10 cellular contexts compared by ENCODE assay signal in genomic region chr1:117653732-117654484, GRCh38. TPM values are rescaled to one million over a fixed set of nuclear protein-coding genes. Genes with fewer than 3 reads are reported as not detected.
DNase-seq lines count a peak whose midpoint lies in the region; ATAC-seq and TF ChIP-seq lines count a peak whose summit lies in the region.
"Had no signal": no experiment of that assay in that cellular context is flagged by ENCODE, and none has a peak within 500 bp of the region (broad histone marks: within the 10 kb centered on the region; RNA-seq: fewer than 3 reads in every experiment).

No MANE protein-coding gene starts in this region.

- H3K9me3 Mint-ChIP-seq in IgD-negative memory B cell, result no peaks in the 10 kb centered on the region
- H3K9me3 Mint-ChIP-seq in activated naive CD8-positive, alpha-beta T cell treated with anti-CD3 and anti-CD28 coated beads, Interleukin-2, amount 10 ng/mL, durations not matched to agents 7 days and 5 days, result no peaks in the 10 kb centered on the region
- H3K9me3 Mint-ChIP-seq in CD14-positive monocyte, result peaks cover 0 to 1% (median 0%) of the 10 kb centered on the region in 7 donors
- H3K9me3 Mint-ChIP-seq: dendritic cell treated with granulocyte-macrophage colony-stimulating factor and Interleukin-4, amounts not matched to agents 40 ng/mL and 50 ng/mL, for 4 days had no signal

- H3K4me3 Mint-ChIP-seq in IgD-negative memory B cell (peak overlapping the region; percentile 67 to 77 (median 72)), CD14-positive monocyte (no peak overlapping the region)
- peak overlapping the region; percentile 83 for H3K4me3 Mint-ChIP-seq in activated naive CD8-positive, alpha-beta T cell treated with anti-CD3 and anti-CD28 coated beads, Interleukin-2, amount 10 ng/mL, durations not matched to agents 7 days and 5 days
- H3K4me3 Mint-ChIP-seq: dendritic cell treated with granulocyte-macrophage colony-stimulating factor and Interleukin-4, amounts not matched to agents 40 ng/mL and 50 ng/mL, for 4 days had no signal

- ATAC-seq in GM19438 (IDR thresholded peaks at IDR 0.05; ENCODE audit: low read depth, unreplicated experiment), result peak; percentile 18
- ATAC-seq in activated naive CD8-positive, alpha-beta T cell treated with anti-CD3 and anti-CD28 coated beads, Interleukin-2, amount 10 ng/mL, durations not matched to agents 7 days and 5 days (ENCODE audit: low read depth), result no peak

- H3K36me3 Mint-ChIP-seq in IgD-negative memory B cell (peaks cover 3% of the 10 kb centered on the region), CD14-positive monocyte (no peaks in the 10 kb centered on the region)
- H3K36me3 Mint-ChIP-seq in activated naive CD8-positive, alpha-beta T cell treated with anti-CD3 and anti-CD28 coated beads, Interleukin-2, amount 10 ng/mL, durations not matched to agents 7 days and 5 days, result no peaks in the 10 kb centered on the region

- no peaks in the 10 kb centered on the region for H3K9me3 ChIP-seq in BLaER1

- H3K36me3 ChIP-seq in BLaER1, result no peaks in the 10 kb centered on the region

- H3K9ac ChIP-seq in BLaER1, result no peak overlapping the region

- H3K27me3 ChIP-seq in BLaER1, result no peaks in the 10 kb centered on the region

- no peak overlapping the region for H3K4me3 ChIP-seq in BLaER1
- no peak overlapping the region for H3K4me3 ChIP-seq in foreskin fibroblast (ENCODE audit: low read depth in 1 of 2, low read length in 2 of 2)

- no peak for TF ChIP-seq CTCF in CD14-positive monocyte (IDR thresholded peaks at IDR 0.05)
- no peak for TF ChIP-seq CTCF in foreskin fibroblast (IDR thresholded peaks at IDR 0.05; ENCODE audit: low read depth, low read length)

- H4K20me1 ChIP-seq in BLaER1, result no peaks in the 10 kb centered on the region

- peaks cover 35% of the 10 kb centered on the region for H3K4me1 ChIP-seq in BLaER1

- no peak for DNase-seq in activated naive CD8-positive, alpha-beta T cell treated with anti-CD3 and anti-CD28 coated beads, Interleukin-2, amount 10 ng/mL, durations not matched to agents 7 days and 5 days
- DNase-seq in CD14-positive monocyte (ENCODE audit: low spot score) (no peak), AG08396 (ENCODE audit: low spot score) (no peak), SIG-M5 treated with dmso at 0.1 percent for 504 hours (lab: John Stamatoyannopoulos, UW; ENCODE audit: unreplicated experiment) (no peak), foreskin fibroblast (no peak)

- H3K27me3 Mint-ChIP-seq in IgD-negative memory B cell (no peaks in the 10 kb centered on the region), CD14-positive monocyte (ENCODE audit: low read depth in 3 of 3) (peaks cover 4 to 13% (median 5%) of the 10 kb centered on the region in 3 donors)
- H3K27me3 Mint-ChIP-seq in activated naive CD8-positive, alpha-beta T cell treated with anti-CD3 and anti-CD28 coated beads, Interleukin-2, amount 10 ng/mL, durations not matched to agents 7 days and 5 days, result peaks cover 8% of the 10 kb centered on the region

- H3K4me1 Mint-ChIP-seq in IgD-negative memory B cell (peaks cover 63 to 80% (median 71%) of the 10 kb centered on the region in 3 donors), CD14-positive monocyte (peaks cover 3% of the 10 kb centered on the region)
- peaks cover 64% of the 10 kb centered on the region for H3K4me1 Mint-ChIP-seq in activated naive CD8-positive, alpha-beta T cell treated with anti-CD3 and anti-CD28 coated beads, Interleukin-2, amount 10 ng/mL, durations not matched to agents 7 days and 5 days

- no peak overlapping the region for H3K27ac ChIP-seq in BLaER1
- H3K27ac ChIP-seq: HL-60 had no signal

- peak overlapping the region; percentile 90 to 98 (median 98) for H3K27ac Mint-ChIP-seq in IgD-negative memory B cell
- peak overlapping the region; percentile 84 for H3K27ac Mint-ChIP-seq in activated naive CD8-positive, alpha-beta T cell treated with anti-CD3 and anti-CD28 coated beads, Interleukin-2, amount 10 ng/mL, durations not matched to agents 7 days and 5 days
- H3K27ac Mint-ChIP-seq in CD14-positive monocyte, result peak overlapping the region in 1 of 7 donors; percentile 23
- H3K27ac Mint-ChIP-seq: dendritic cell treated with granulocyte-macrophage colony-stimulating factor and Interleukin-4, amounts not matched to agents 40 ng/mL and 50 ng/mL, for 4 days had no signal

- intact Hi-C loops in CD14-positive monocyte (cut with micrococcal nuclease), result no loop called here

- peak overlapping the region; percentile 11 for H3K4me2 ChIP-seq in BLaER1

- POLR2A ChIA-PET in activated naive CD8-positive, alpha-beta T cell treated with anti-CD3 and anti-CD28 coated beads, Interleukin-2, amount 10 ng/mL, durations not matched to agents 7 days and 5 days (lab: Charles Lee), result interaction anchor here (1.2 to 10.4 kb wide), 2 partner anchors 20 to 47 kb away, joined by 3 to 116 read pairs; partner anchors contain the start of gene TENT5C

RNA-seq across cellular contexts. Expression of gene TENT5C, which starts 48.1 kb away (rescaled TPM):
- 33.4 TPM for polyA plus RNA-seq in IgD-negative memory B cell
- 10 to 100 TPM; 18.4 to 18.8 TPM for total RNA-seq in activated naive CD8-positive, alpha-beta T cell treated with anti-CD3 and anti-CD28 coated beads, Interleukin-2, amount 10 ng/mL, durations not matched to agents 7 days and 5 days
- under 1 TPM; 0.17 to 0.27 TPM for polyA plus RNA-seq in CD14-positive monocyte

Comparison
In these comparisons a context has a peak if more than half of its experiments do, and no peak if none do; other contexts are left out.
1. H3K4me3 Mint-ChIP-seq: peak in IgD-negative memory B cell (4 of 4) and activated naive CD8-positive, alpha-beta T cell treated with anti-CD3 and anti-CD28 coated beads, Interleukin-2, amount 10 ng/mL, durations not matched to agents 7 days and 5 days (single experiment); none in CD14-positive monocyte (0 of 2).
2. RNA of gene TENT5C, which starts 48.1 kb away (polyA plus RNA-seq): 33.4 TPM in IgD-negative memory B cell (single experiment); 0.17 to 0.27 TPM in CD14-positive monocyte; every median in the first group is over 10 times any median in the second.